30 cellular contexts compared by ENCODE assay signal in the genomic region with DNA sequence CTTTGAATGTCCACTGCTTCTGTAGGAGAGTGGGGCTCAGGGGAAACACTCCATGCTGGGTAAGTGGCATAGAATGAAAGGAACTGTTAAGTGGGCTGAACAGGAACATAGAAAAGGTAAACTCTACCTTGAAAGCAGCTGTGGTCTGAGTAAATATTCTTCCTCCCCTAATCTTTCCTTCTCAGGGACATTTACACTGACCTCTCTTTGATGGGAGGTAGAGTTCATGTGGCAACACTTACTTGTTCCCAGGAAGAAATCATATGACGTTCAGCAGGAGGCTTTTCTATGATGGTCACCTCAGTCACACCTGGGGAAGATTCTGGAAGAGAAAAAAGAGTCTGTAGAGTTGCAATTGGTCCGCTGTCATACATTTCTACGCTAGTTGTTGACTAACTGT.
"Had no signal": no experiment of that assay in that cellular context is flagged by ENCODE, and none has a peak within 500 bp of the region (broad histone marks: within the 10 kb centered on the region; RNA-seq: fewer than 3 reads in every experiment).

No MANE protein-coding gene starts in this region.

- H3K4me3 ChIP-seq: breast epithelium, K562, PC-9 had no signal

- H3K36me3 ChIP-seq: breast epithelium had no signal

- ATAC-seq: activated CD8-positive, alpha-beta memory T cell treated with anti-CD3 and anti-CD28 coated beads, Interleukin-2, amount 10 ng/mL, durations not matched to agents 7 days and 5 days; K562; Right ventricle myocardium inferior had no signal

- H3K27me3 Mint-ChIP-seq: activated CD4-positive, alpha-beta memory T cell treated with anti-CD3 and anti-CD28 coated beads, Interleukin-2, amount 10 ng/mL, durations not matched to agents 7 days and 5 days; activated CD8-positive, alpha-beta memory T cell treated with anti-CD3 and anti-CD28 coated beads, Interleukin-2, amount 10 ng/mL, durations not matched to agents 7 days and 5 days; activated naive CD8-positive, alpha-beta T cell treated with anti-CD3 and anti-CD28 coated beads for 36 hours had no signal

- H3K4me3 Mint-ChIP-seq: activated CD4-positive, alpha-beta memory T cell treated with anti-CD3 and anti-CD28 coated beads, Interleukin-2, amount 10 ng/mL, durations not matched to agents 7 days and 5 days; activated CD8-positive, alpha-beta memory T cell treated with anti-CD3 and anti-CD28 coated beads, Interleukin-2, amount 10 ng/mL, durations not matched to agents 7 days and 5 days; activated naive CD8-positive, alpha-beta T cell treated with anti-CD3 and anti-CD28 coated beads for 36 hours had no signal

- H3K27ac ChIP-seq: breast epithelium, PC-9, RWPE1, WERI-Rb-1 had no signal

- H3K27me3 ChIP-seq: breast epithelium had no signal

- DNase-seq: activated CD4-positive, alpha-beta memory T cell treated with anti-CD3 and anti-CD28 coated beads, Interleukin-2, amount 10 ng/mL, durations not matched to agents 7 days and 5 days; activated CD4-positive, alpha-beta T cell treated with anti-CD3 and anti-CD28 coated beads for 1 hour; activated CD4-positive, alpha-beta T cell treated with anti-CD3 and anti-CD28 coated beads for 48 hours; activated CD4-positive, CD25-positive, alpha-beta regulatory T cell; activated CD8-positive, alpha-beta memory T cell treated with anti-CD3 and anti-CD28 coated beads for 24 hours; activated CD8-positive, alpha-beta memory T cell treated with anti-CD3 and anti-CD28 coated beads, Interleukin-2, amount 10 ng/mL, durations not matched to agents 7 days and 5 days; activated CD8-positive, alpha-beta memory T cell treated with anti-CD3 and anti-CD28 coated beads, Interleukin-2, amount 50 U/mL, for 48 hours; activated effector memory CD4-positive, alpha-beta T cell treated with Interleukin-2 at 50 U/mL for 16 hours; activated naive CD4-positive, alpha-beta T cell treated with anti-CD3 and anti-CD28 coated beads, Interleukin-2, amount 50 U/mL, for 16 hours; activated naive CD8-positive, alpha-beta T cell treated with anti-CD3 and anti-CD28 coated beads for 36 hours; activated T-cell treated with anti-CD3 and anti-CD28 coated beads, Interleukin-2, amount 50 U/mL, for 48 hours; amniotic stem cell; aorta; NCI-H1092 treated with DMSO at 0.1 percent for 48 hours; NCI-H1417; NCI-H1694; NCI-H1930; NCI-H2081 treated with DMSO at 0.1 percent for 48 hours; NCI-H226; NCI-H446 treated with DMSO at 0.1 percent for 48 hours; NCI-H524; PC-9; SW 1271; T-helper 1 cell; T1000; WERI-Rb-1 had no signal

- H3K4me1 ChIP-seq: breast epithelium had no signal

- H3K9me3 ChIP-seq: breast epithelium had no signal

- H3K27ac Mint-ChIP-seq: activated CD4-positive, alpha-beta memory T cell treated with anti-CD3 and anti-CD28 coated beads, Interleukin-2, amount 10 ng/mL, durations not matched to agents 7 days and 5 days; activated CD8-positive, alpha-beta memory T cell treated with anti-CD3 and anti-CD28 coated beads, Interleukin-2, amount 10 ng/mL, durations not matched to agents 7 days and 5 days; activated naive CD8-positive, alpha-beta T cell treated with anti-CD3 and anti-CD28 coated beads for 36 hours had no signal

- H3K9me3 Mint-ChIP-seq: activated CD4-positive, alpha-beta memory T cell treated with anti-CD3 and anti-CD28 coated beads, Interleukin-2, amount 10 ng/mL, durations not matched to agents 7 days and 5 days; activated naive CD8-positive, alpha-beta T cell treated with anti-CD3 and anti-CD28 coated beads for 36 hours had no signal
